8 cellular contexts compared by ENCODE assay signal in genomic region chr12:53054112-53054878, GRCh38. TPM values are rescaled to one million over a fixed set of nuclear protein-coding genes. Genes with fewer than 3 reads are reported as not detected.
DNase-seq lines count a peak whose midpoint lies in the region; ATAC-seq and TF ChIP-seq lines count a peak whose summit lies in the region.

No MANE protein-coding gene starts in this region.

- peak overlapping the region; percentile 71 for H3K27ac ChIP-seq in PC-9

- DNase-seq in DMS 273 treated with DMSO at 0.1 percent for 48 hours (lab: John Stamatoyannopoulos, UW) (peak; percentile 52), PC-9 (peak; percentile 87 to 94), fibroblast of the aortic adventitia (ENCODE audit: low read depth) (peak; percentile 83)
- DNase-seq in Jurkat, Clone E6-1 (ENCODE audit: low read depth, low spot score) = peak; percentile 85
- DNase-seq in activated T-helper 9 cell treated with anti-CD3 and anti-CD28 coated beads, Interleukin-2, amount 50 U/mL, for 16 hours (ENCODE audit: low read depth) = peak; percentile 87
- peak; percentile 92 for DNase-seq in stimulated activated naive CD4-positive, alpha-beta T cell treated with Interleukin-2 at 50 U/mL for 16 hours (lab: John Stamatoyannopoulos, UW)

- peak; percentile 74 for ATAC-seq in GM21526 (IDR thresholded peaks at IDR 0.05; ENCODE audit: low FRiP score, unreplicated experiment)

- no peaks in the 10 kb centered on the region for H3K27me3 ChIP-seq in PC-9 (ENCODE audit: insufficient read depth, low read depth)

- POLR2A ChIA-PET in PC-9 (lab: Charles Lee; ENCODE audit: unreplicated experiment) = interaction anchor here (0.6 to 1.3 kb wide), 11 partner anchors 8 to 1435 kb away, joined by 3 to 30 read pairs (median 4); partner anchors contain the start of gene KRT8

- peak overlapping the region; percentile 90 to 92 (median 91) for H3K4me3 Mint-ChIP-seq in nephron

- peaks cover 12% of the 10 kb centered on the region for H3K79me2 ChIP-seq in PC-9 (ENCODE audit: low read depth)

- H3K4me1 Mint-ChIP-seq in nephron = peaks cover 64% of the 10 kb centered on the region

- H3K9me3 ChIP-seq in PC-9 (ENCODE audit: insufficient read depth, low read depth) = no peaks in the 10 kb centered on the region

- no peaks in the 10 kb centered on the region for H3K36me3 ChIP-seq in PC-9 (ENCODE audit: low read depth)

- peak overlapping the region; percentile 85 for H2AFZ ChIP-seq in PC-9

- peaks cover 25% of the 10 kb centered on the region; the same call in 1 of the 2 replicates for H3F3A ChIP-seq in PC-9 (ENCODE audit: insufficient read depth, low read depth)

- no TSS peak for BruUV-seq in PC-9 (replicated peaks; lab: Mats Ljungman, UMichigan)

- TF ChIP-seq CTCF in PC-9 (conservative IDR thresholded peaks at IDR 0.05) = no peak
- no peak for TF ChIP-seq CTCF in fibroblast of the aortic adventitia (IDR thresholded peaks at IDR 0.05; ENCODE audit: insufficient read depth, low read length)
- TF ChIP-seq CTCF in nephron (IDR thresholded peaks at IDR 0.05; ENCODE audit: unreplicated experiment in 3 of 3) = no peak

- H3K27ac Mint-ChIP-seq in nephron = peak overlapping the region; percentile 76 to 92 (median 92)

- H3K9me2 ChIP-seq in PC-9 (ENCODE audit: insufficient read depth) = no peaks in the 10 kb centered on the region

- peak overlapping the region; percentile 78 for H3K4me3 ChIP-seq in Jurkat, Clone E6-1 (ENCODE audit: low read length)
- H3K4me3 ChIP-seq in PC-9 (peak overlapping the region; percentile 95), fibroblast of the aortic adventitia (ENCODE audit: low read depth, low read length) (peak overlapping the region; percentile 25)

- H3K4me2 ChIP-seq in PC-9 = peak overlapping the region; percentile 83

- intact Hi-C loops in PC-9 (cut with micrococcal nuclease; ENCODE audit: unreplicated experiment) = loop anchor here (5.0 kb wide), 1 partner anchor 243 kb away; the partner anchor contains the start of genes MYG1 and PFDN5

- H3K36me3 Mint-ChIP-seq in nephron (ENCODE audit: low read depth) = peaks cover 21% of the 10 kb centered on the region

- peaks cover 10% of the 10 kb centered on the region; the same call in 1 of the 2 replicates for H4K20me1 ChIP-seq in PC-9 (ENCODE audit: insufficient read depth)

- CTCF ChIA-PET in PC-9 (lab: Charles Lee) = interaction anchor here (0.6 to 1.5 kb wide), 11 partner anchors 12 to 299 kb away, joined by 3 to 22 read pairs (median 6); partner anchors contain the start of genes AAAS, EIF4B and SPRYD3

- H3K4me1 ChIP-seq in PC-9 (replicated peaks; ENCODE audit: insufficient read depth) = peaks cover 19% of the 10 kb centered on the region

- H3K9me3 Mint-ChIP-seq in nephron = no peaks in the 10 kb centered on the region

- H3K27me3 Mint-ChIP-seq in nephron (ENCODE audit: low read depth) = no peaks in the 10 kb centered on the region

RNA-seq across cellular contexts. Expression of gene TNS2, which starts 4.4 kb away (rescaled TPM):
- 1.9 TPM for polyA plus RNA-seq in Jurkat, Clone E6-1 (2012; ENCODE audit: insufficient read depth, insufficient read length)
- total RNA-seq in PC-9 (2021) (8.5 and 11.5 TPM in 2 replicates), fibroblast of the aortic adventitia (ENCODE audit: low replicate concordance) (60.5 and 77.4 TPM in 2 replicates)

RNA-seq across cellular contexts. Expression of gene SPRYD3, which starts 24.9 kb away (rescaled TPM):
- polyA plus RNA-seq in Jurkat, Clone E6-1 (2012; ENCODE audit: insufficient read depth, insufficient read length) = 11.8 TPM
- 15.2 and 17.2 TPM in 2 replicates for total RNA-seq in PC-9 (2021)
- 27.1 and 33.0 TPM in 2 replicates for total RNA-seq in fibroblast of the aortic adventitia (ENCODE audit: low replicate concordance)

RNA-seq across cellular contexts. Expression of gene IGFBP6, which starts 43.2 kb away (rescaled TPM):
- polyA plus RNA-seq in Jurkat, Clone E6-1 (2012; ENCODE audit: insufficient read depth, insufficient read length) = 17.0 TPM
- total RNA-seq in PC-9 (2021) (290 and 333 TPM in 2 replicates), fibroblast of the aortic adventitia (ENCODE audit: low replicate concordance) (723 and 2,626 TPM in 2 replicates)

RNA-seq across cellular contexts. Expression of gene EIF4B, which starts 48.0 kb away (rescaled TPM):
- 272 TPM for polyA plus RNA-seq in Jurkat, Clone E6-1 (2012; ENCODE audit: insufficient read depth, insufficient read length)
- total RNA-seq in PC-9 (2021) (531 and 615 TPM in 2 replicates), fibroblast of the aortic adventitia (ENCODE audit: low replicate concordance) (1,016 and 1,876 TPM in 2 replicates)

RNA-seq across cellular contexts. Expression of gene SOAT2, which starts 49.0 kb away (rescaled TPM):
- 0.57 TPM for polyA plus RNA-seq in Jurkat, Clone E6-1 (2012; ENCODE audit: insufficient read depth, insufficient read length)
- 0.70 and 0.79 TPM in 2 replicates for total RNA-seq in PC-9 (2021)
- total RNA-seq in fibroblast of the aortic adventitia (ENCODE audit: low replicate concordance) = 0.09 TPM in 1 of 2 replicates, not detected in the other

Comparison
In these comparisons a context has a peak if more than half of its experiments do, and no peak if none do; other contexts are left out.
1. Peak in every context shown above with its lines: DNase-seq, ATAC-seq, H3K4me3 ChIP-seq and H3K27ac ChIP-seq.
2. H3K4me3 ChIP-seq: peak in every context shown above with its lines; median percentile 95 in PC-9; 78 in Jurkat, Clone E6-1; 25 in fibroblast of the aortic adventitia.